Comparison of ENCODE assay signal across 10 cellular contexts in genomic region chr3:162521669-162522068, GRCh38.
"Had no signal": no experiment of that assay in that cellular context is flagged by ENCODE, and none has a peak within 500 bp of the region (broad histone marks: within the 10 kb centered on the region; RNA-seq: fewer than 3 reads in every experiment).

No MANE protein-coding gene starts in this region.

- H2AFZ ChIP-seq: GM23338 had no signal

- H3K4me3 ChIP-seq: GM23338 had no signal

- H3K4me1 Mint-ChIP-seq: IgD-negative memory B cell had no signal

- H3K27ac Mint-ChIP-seq: GM23338, H9, HFFc6, IgD-negative memory B cell had no signal

- H3K27ac ChIP-seq: HL-60 had no signal

- H3K9me3 Mint-ChIP-seq: HFFc6 had no signal

- H3K36me3 Mint-ChIP-seq: IgD-negative memory B cell had no signal

- FAIRE-seq: H1, H54 had no signal

- DNase-seq: H9, HFFc6, Kasumi-1, KG1 had no signal

- H3K4me2 ChIP-seq: GM23338 had no signal

- H3K4me3 Mint-ChIP-seq: GM23338, H9, HFFc6, IgD-negative memory B cell had no signal

- ATAC-seq: GM23338, HCT116 had no signal

- H3K27me3 Mint-ChIP-seq: IgD-negative memory B cell had no signal
